8 cellular contexts compared by ENCODE assay signal in the genomic region with DNA sequence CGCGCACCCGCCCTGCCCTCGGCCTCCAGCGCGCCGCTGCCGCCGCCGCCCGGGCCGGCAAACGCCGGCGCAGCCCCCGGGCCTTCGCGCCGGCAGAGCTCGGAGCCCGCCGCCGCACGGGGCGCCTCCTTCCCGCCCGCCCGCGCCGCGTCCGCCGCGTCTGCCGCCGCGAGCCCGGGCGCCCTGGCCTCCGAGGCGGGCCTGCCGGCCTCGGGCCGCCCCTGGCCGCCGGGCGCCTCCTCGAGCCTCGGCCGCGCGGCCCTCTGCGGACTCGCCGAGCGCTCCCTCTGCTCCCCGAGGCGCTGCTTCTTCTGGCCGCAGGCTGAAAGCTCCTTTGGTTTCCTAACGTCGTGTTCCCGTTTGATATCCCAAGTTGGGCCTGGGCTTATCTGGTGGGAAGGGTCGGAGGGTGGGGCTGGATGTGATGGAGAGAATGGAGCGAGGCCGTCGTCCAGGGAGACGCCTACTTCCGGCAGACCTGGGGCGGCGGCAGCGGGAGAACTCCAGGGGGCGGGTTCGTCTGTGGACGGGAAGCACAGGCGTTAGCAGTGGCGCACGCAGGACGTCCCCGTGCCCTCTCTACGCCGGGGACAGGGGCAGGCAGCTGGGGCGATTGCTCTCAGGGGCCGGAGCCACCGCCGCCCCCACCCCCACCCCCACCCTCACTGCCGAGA.
DNase-seq lines count a peak whose midpoint lies in the region; ATAC-seq and TF ChIP-seq lines count a peak whose summit lies in the region.

No MANE protein-coding gene starts in this region.

- DNase-seq in GF-D8 (lab: John Stamatoyannopoulos, UW) = peak; percentile 52
- peak; percentile 90 to 95 for DNase-seq in HAP-1 (ENCODE audit: low spot score in 2 of 2)
- peak; percentile 40 for DNase-seq in LoVo (ENCODE audit: low spot score)
- peak; percentile 83 to 94 for DNase-seq in SJSA1 (ENCODE audit: low read depth in 1 of 2, low spot score in 2 of 2)
- DNase-seq in activated naive CD4-positive, alpha-beta T cell treated with anti-CD3 and anti-CD28 coated beads, Interleukin-2, amount 50 U/mL, for 16 hours = peak; percentile 54
- peak; percentile 85 for DNase-seq in globus pallidus (ENCODE audit: low spot score)
- peak; percentile 70 for DNase-seq in omental fat pad (ENCODE audit: low spot score)
- peak; percentile 93 for DNase-seq in transverse colon

- H3K27me3 ChIP-seq in HAP-1 (ENCODE audit: low read depth) (peaks cover 3% of the 10 kb centered on the region; the same call in 1 of the 2 replicates), SJSA1 (replicated peaks) (peaks cover 4% of the 10 kb centered on the region; the same call in 1 of the 2 replicates), transverse colon (no peaks in the 10 kb centered on the region)

- H3K36me3 ChIP-seq in HAP-1 (replicated peaks) = no peaks in the 10 kb centered on the region
- no peaks in the 10 kb centered on the region for H3K36me3 ChIP-seq in SJSA1
- H3K36me3 ChIP-seq in transverse colon = no peaks in the 10 kb centered on the region

- WGBS in transverse colon (ENCODE audit: low coverage in 1 of 2), 2 donors = 0% methylated on average over 22 of the region's 86 CpGs; no CpG with 5 or more reads in 1 of the 2 donors

- H3K4me1 ChIP-seq in HAP-1 (peaks cover 22% of the 10 kb centered on the region), SJSA1 (replicated peaks) (peaks cover 17% of the 10 kb centered on the region), transverse colon (peaks cover 22 to 32% (median 26%) of the 10 kb centered on the region in 4 donors)

- TF ChIP-seq EP300 in transverse colon (IDR thresholded peaks at IDR 0.05; ENCODE audit: low read depth) = no peak

- H3K27ac ChIP-seq in SJSA1 (peak overlapping the region; percentile 74), transverse colon (peak overlapping the region; percentile 89 to 97 (median 96))

- TF ChIP-seq POLR2A in transverse colon (IDR thresholded peaks at IDR 0.05) = peak; percentile 75

- intact Hi-C loops in transverse colon (cut with DNase I; ENCODE audit: low total_unique reads) = no loop called here

- ATAC-seq in omental fat pad (ENCODE audit: low FRiP score) = peak; percentile 95

- in situ Hi-C loops in HAP-1 (cut with MboI; ENCODE audit: low sequenced_read_pairs) (no loop called here), transverse colon (cut with MboI; ENCODE audit: low pct_ligation_motif_present in 1 of 4, low pct_unique_long_range_greater_than_20kb in 1 of 4, low sequenced_read_pairs in 3 of 4) (no loop called here)

- H3K9me3 ChIP-seq in HAP-1 (no peaks in the 10 kb centered on the region), SJSA1 (replicated peaks) (0 out of 2 replicates have a peak, but pooled peaks cover 3% of the 10 kb centered on the region), transverse colon (no peaks in the 10 kb centered on the region)

- TF ChIP-seq CTCF in omental fat pad (IDR thresholded peaks at IDR 0.05) (no peak), transverse colon (IDR thresholded peaks at IDR 0.05) (peak in 2 of 5 experiments; percentile 7 to 13)

- H3K4me3 ChIP-seq in HAP-1 (peak overlapping the region; percentile 32), SJSA1 (peak overlapping the region; percentile 56), transverse colon (peak overlapping the region; percentile 42 to 56 (median 50))

Comparison
In these comparisons a context has a peak if more than half of its experiments do, and no peak if none do; other contexts are left out.
1. Peak in every context shown above with its lines: DNase-seq, ATAC-seq, H3K4me3 ChIP-seq and H3K27ac ChIP-seq.
2. DNase-seq: peak in every context shown above with its lines; median percentile 93 in transverse colon; 92 in HAP-1; 88 in SJSA1; 85 in globus pallidus; 70 in omental fat pad; 54 in activated naive CD4-positive, alpha-beta T cell treated with anti-CD3 and anti-CD28 coated beads, Interleukin-2, amount 50 U/mL, for 16 hours; 52 in GF-D8; 40 in LoVo.